8 cellular contexts compared by ENCODE assay signal in genomic region chr13:110955072-110955503, GRCh38. TPM values are rescaled to one million over a fixed set of nuclear protein-coding genes. Genes with fewer than 3 reads are reported as not detected.
DNase-seq lines count a peak whose midpoint lies in the region; ATAC-seq and TF ChIP-seq lines count a peak whose summit lies in the region.
"Not testable (repeated sequence)": the region's sequence is repeated elsewhere in the genome, so short reads cannot be mapped to it uniquely, and the experiment has no call there.

No MANE protein-coding gene starts in this region.

- H3K23ac ChIP-seq in mesendoderm (ENCODE audit: low read length): not testable (repeated sequence)

- not testable (repeated sequence) for H3F3A ChIP-seq in PC-3 (ENCODE audit: low read length, unreplicated experiment)

- not testable (repeated sequence) for TF ChIP-seq POLR2A in erythroblast (IDR thresholded peaks at IDR 0.05; ENCODE audit: low read length)

- not testable (repeated sequence) for H3K79me1 ChIP-seq in mesendoderm (ENCODE audit: low read length)

- peak overlapping the region; percentile 68 for H3K27ac Mint-ChIP-seq in activated T-helper 17 cell treated with anti-CD3 and anti-CD28 coated beads, Interleukin-2, amount 50 U/mL, for 72 hours

- not testable (repeated sequence) for H4K5ac ChIP-seq in mesendoderm (ENCODE audit: low read length)

- H3K9me3 Mint-ChIP-seq in activated T-helper 17 cell treated with anti-CD3 and anti-CD28 coated beads, Interleukin-2, amount 50 U/mL, for 72 hours: not testable (repeated sequence)

- not testable (repeated sequence) for H4K8ac ChIP-seq in mesendoderm (ENCODE audit: low read depth, low read length)

- H3K18ac ChIP-seq in mesendoderm (ENCODE audit: low read length): not testable (repeated sequence)

- not testable (repeated sequence) for H3K27me3 ChIP-seq in PC-3 (ENCODE audit: low read length); mesendoderm (ENCODE audit: insufficient read depth, low read length, poor library complexity)

- not testable (repeated sequence) for H2BK120ac ChIP-seq in mesendoderm (ENCODE audit: low read depth, low read length)

- H3K27me3 Mint-ChIP-seq in activated T-helper 17 cell treated with anti-CD3 and anti-CD28 coated beads, Interleukin-2, amount 50 U/mL, for 72 hours: not testable (repeated sequence)

- H4K20me1 ChIP-seq in PC-3 (ENCODE audit: low read length): not testable (repeated sequence)

- H3K4me3 Mint-ChIP-seq in activated T-helper 17 cell treated with anti-CD3 and anti-CD28 coated beads, Interleukin-2, amount 50 U/mL, for 72 hours: peak overlapping the region; percentile 56

- not testable (repeated sequence) for H3K36me3 ChIP-seq in PC-3 (ENCODE audit: low read depth, low read length); mesendoderm (ENCODE audit: control insufficient read depth, insufficient read depth, low read length)

- not testable (repeated sequence) for H2BK15ac ChIP-seq in mesendoderm (replicated peaks; ENCODE audit: low read depth)

- peak; percentile 40 for ATAC-seq in GM19025 (IDR thresholded peaks at IDR 0.05; ENCODE audit: low read depth, unreplicated experiment)
- ATAC-seq in HG03159 (IDR thresholded peaks at IDR 0.05; ENCODE audit: unreplicated experiment): peak; percentile 46
- peak; percentile 96 for ATAC-seq in PC-3
- peak; percentile 73 for ATAC-seq in activated T-helper 17 cell treated with anti-CD3 and anti-CD28 coated beads, Interleukin-2, amount 50 U/mL, for 72 hours (replicated peaks)

- not testable (repeated sequence) for H3K9ac ChIP-seq in PC-3 (ENCODE audit: low read length); mesendoderm (ENCODE audit: low read length)

- H3K79me2 ChIP-seq in PC-3 (ENCODE audit: low read length); mesendoderm (ENCODE audit: control insufficient read depth, insufficient read depth, low read length): not testable (repeated sequence)

- not testable (repeated sequence) for H3K9me3 ChIP-seq in PC-3 (ENCODE audit: low read length)

- H3K56ac ChIP-seq in mesendoderm (ENCODE audit: low read length): not testable (repeated sequence)

- intact Hi-C loops in PC-3 (cut with micrococcal nuclease): not testable (repeated sequence)

- POLR2A ChIA-PET in PC-3 (lab: Charles Lee; ENCODE audit: unreplicated experiment): not testable (repeated sequence)

- H3K4me1 Mint-ChIP-seq in activated T-helper 17 cell treated with anti-CD3 and anti-CD28 coated beads, Interleukin-2, amount 50 U/mL, for 72 hours: not testable (repeated sequence)

- H3K4me2 ChIP-seq in PC-3 (ENCODE audit: low read length): 0 out of 2 replicates have a peak overlapping the region, but pooled peaks have one; percentile 16
- H3K4me2 ChIP-seq in mesendoderm (ENCODE audit: low read length): not testable (repeated sequence)

- BruUV-seq in PC-3 (replicated peaks; lab: Mats Ljungman, UMichigan): not testable (repeated sequence)

- H3K36me3 Mint-ChIP-seq in activated T-helper 17 cell treated with anti-CD3 and anti-CD28 coated beads, Interleukin-2, amount 50 U/mL, for 72 hours (ENCODE audit: low read depth): not testable (repeated sequence)

- not testable (repeated sequence) for TF ChIP-seq CTCF in PC-3 (conservative IDR thresholded peaks at IDR 0.05; ENCODE audit: low read depth, low read length)

- H3K9me2 ChIP-seq in PC-3 (replicated peaks; ENCODE audit: low read length): not testable (repeated sequence)

- DNase-seq in AG08396 (ENCODE audit: low spot score): peak; percentile 85
- peak; percentile 69 for DNase-seq in PC-3
- peak; percentile 73 to 86 for DNase-seq in erythroblast (lab: John Stamatoyannopoulos, UW)
- DNase-seq in mesendoderm: peak; percentile 67
- DNase-seq in stimulated activated CD4-positive, alpha-beta T cell treated with anti-CD3 and anti-CD28 coated beads, Interleukin-2, amount 100 ng/mL, for 48 hours: peak; percentile 21 to 30

- H3K4me1 ChIP-seq in PC-3 (ENCODE audit: insufficient read depth, low read length); mesendoderm (ENCODE audit: control insufficient read depth, low read depth, low read length): not testable (repeated sequence)

- CTCF ChIA-PET in PC-3 (lab: Charles Lee): not testable (repeated sequence)

- H2BK5ac ChIP-seq in mesendoderm (ENCODE audit: low read length): not testable (repeated sequence)

- not testable (repeated sequence) for H2AK5ac ChIP-seq in mesendoderm (ENCODE audit: low read length)

- 0 out of 2 replicates have a peak overlapping the region, but pooled peaks have one; percentile 30 for H2AFZ ChIP-seq in PC-3 (ENCODE audit: low read length)

- WGBS in mesendoderm (ENCODE audit: extremely low coverage, insufficient coverage, low lambda C conversion rate): no CpG with 5 or more reads among the region's 11 CpGs

- H3K4ac ChIP-seq in mesendoderm (ENCODE audit: low read depth, low read length): not testable (repeated sequence)

- peak overlapping the region; percentile 39 for H3K27ac ChIP-seq in PC-3 (ENCODE audit: low read length)
- H3K27ac ChIP-seq in mesendoderm (ENCODE audit: low read depth, low read length): not testable (repeated sequence)

- not testable (repeated sequence) for H3K4me3 ChIP-seq in PC-3 (ENCODE audit: low read length); mesendoderm (ENCODE audit: low read length)

RNA-seq across cellular contexts. Expression of gene ANKRD10, which starts 40.2 kb away (rescaled TPM):
- total RNA-seq in PC-3 (2014; rRNA removed): 47.1 and 60.2 TPM in 2 replicates
- 100 to 1,000 TPM; 180 to 207 TPM for total RNA-seq in activated T-helper 17 cell treated with anti-CD3 and anti-CD28 coated beads, Interleukin-2, amount 50 U/mL, for 72 hours
- polyA plus RNA-seq in mesendoderm (2013, experiment 1 of 2): 49.3 TPM
- polyA plus RNA-seq in mesendoderm (2013, experiment 2 of 2): 49.3 TPM

Comparison
In these comparisons a context has a peak if more than half of its experiments do, and no peak if none do; other contexts are left out.
1. DNase-seq: peak in every context shown above with its lines; median percentile 85 in AG08396; 80 in erythroblast; 69 in PC-3; 67 in mesendoderm; 26 in stimulated activated CD4-positive, alpha-beta T cell treated with anti-CD3 and anti-CD28 coated beads, Interleukin-2, amount 100 ng/mL, for 48 hours.
2. ATAC-seq: peak in every context shown above with its lines; median percentile 96 in PC-3; 73 in activated T-helper 17 cell treated with anti-CD3 and anti-CD28 coated beads, Interleukin-2, amount 50 U/mL, for 72 hours; 46 in HG03159; 40 in GM19025.